9 cellular contexts compared by ENCODE assay signal in the genomic region with DNA sequence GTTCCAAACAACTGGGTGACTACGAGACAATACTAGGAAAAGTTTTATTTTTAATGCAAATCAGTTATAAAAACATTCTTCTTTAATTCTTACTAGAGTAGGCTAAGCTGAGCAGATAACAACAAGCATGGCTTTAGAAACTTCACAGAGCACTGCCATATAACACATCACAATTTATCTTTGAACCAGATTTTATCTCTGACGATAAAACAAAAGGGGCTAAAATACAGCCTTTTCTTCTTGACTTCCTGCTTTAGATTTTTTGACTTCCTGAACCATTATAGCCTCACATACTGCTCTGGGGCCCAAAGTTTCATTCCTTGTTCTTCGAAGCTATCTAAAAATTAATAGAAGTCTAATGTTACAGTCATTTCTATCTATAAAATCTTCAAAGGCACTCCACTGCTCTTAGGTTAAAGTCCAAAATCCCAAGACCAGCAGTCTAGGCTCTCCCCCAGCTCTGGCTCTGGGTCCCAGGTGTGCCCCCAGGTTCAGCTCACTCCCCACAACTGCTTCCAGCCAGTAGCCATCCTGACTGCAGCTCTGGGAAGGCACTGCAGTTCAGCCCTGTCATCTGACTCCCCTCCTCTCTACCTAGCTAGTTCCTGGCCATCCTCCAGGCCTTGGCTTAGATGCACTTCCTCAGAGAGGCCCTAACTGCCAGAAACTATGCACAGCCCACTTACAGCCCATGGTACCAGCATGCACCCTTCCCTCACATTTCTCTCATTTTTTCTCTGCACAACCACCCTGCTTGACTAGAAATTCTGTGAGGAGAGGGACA. TPM values are rescaled to one million over a fixed set of nuclear protein-coding genes. Genes with fewer than 3 reads are reported as not detected.
DNase-seq lines count a peak whose midpoint lies in the region; ATAC-seq and TF ChIP-seq lines count a peak whose summit lies in the region.
"Had no signal": no experiment of that assay in that cellular context is flagged by ENCODE, and none has a peak within 500 bp of the region (broad histone marks: within the 10 kb centered on the region; RNA-seq: fewer than 3 reads in every experiment).

No MANE protein-coding gene starts in this region.

- peaks cover 27% of the 10 kb centered on the region for H3K4me1 ChIP-seq in endodermal cell (ENCODE audit: control insufficient read depth, insufficient read depth, low read length)

- CTCF ChIA-PET in RWPE1 (lab: Yijun Ruan, JAX): interaction anchor here (0.6 to 2.0 kb wide), 2 partner anchors 9 to 56 kb away, joined by 4 to 6 read pairs; no protein-coding TSS in a partner anchor

- TF ChIP-seq CTCF in RWPE1 (conservative IDR thresholded peaks at IDR 0.05; ENCODE audit: low read depth) (no peak), endodermal cell (conservative IDR thresholded peaks at IDR 0.05) (no peak)

- H3K36me3 ChIP-seq in endodermal cell (ENCODE audit: control insufficient read depth, insufficient read depth, low read length): no peaks in the 10 kb centered on the region

- no peak overlapping the region for H3K9ac ChIP-seq in endodermal cell (ENCODE audit: extremely low read depth, low read length, poor library complexity, severe bottlenecking)

- H3K36me3 Mint-ChIP-seq in endodermal cell (ENCODE audit: low read depth): no peaks in the 10 kb centered on the region
- H3K36me3 Mint-ChIP-seq in stimulated activated effector memory CD8-positive, alpha-beta T cell treated with anti-CD3 and anti-CD28 coated beads, Interleukin-12 subunit alpha, Interleukin-12 subunit beta, amount 100 ng/mL, for 72 hours: peaks cover 42% of the 10 kb centered on the region

- H3K4me3 Mint-ChIP-seq in endodermal cell: no peak overlapping the region
- peak overlapping the region; percentile 73 for H3K4me3 Mint-ChIP-seq in stimulated activated effector memory CD8-positive, alpha-beta T cell treated with anti-CD3 and anti-CD28 coated beads, Interleukin-12 subunit alpha, Interleukin-12 subunit beta, amount 100 ng/mL, for 72 hours

- H3K27me3 ChIP-seq in endodermal cell (ENCODE audit: control insufficient read depth, insufficient read depth, low read length, poor library complexity, severe bottlenecking): peaks cover 9% of the 10 kb centered on the region

- H3K9me3 Mint-ChIP-seq in endodermal cell: no peaks in the 10 kb centered on the region
- no peaks in the 10 kb centered on the region for H3K9me3 Mint-ChIP-seq in stimulated activated effector memory CD8-positive, alpha-beta T cell treated with anti-CD3 and anti-CD28 coated beads, Interleukin-12 subunit alpha, Interleukin-12 subunit beta, amount 100 ng/mL, for 72 hours

- 0 out of 2 replicates have a peak overlapping the region, but pooled peaks have one; percentile 20 for H3K27ac ChIP-seq in RWPE1
- H3K27ac ChIP-seq in endodermal cell (ENCODE audit: low read depth, low read length): no peak overlapping the region

- peak overlapping the region; percentile 2 for H3K27ac Mint-ChIP-seq in endodermal cell
- peak overlapping the region; percentile 90 for H3K27ac Mint-ChIP-seq in stimulated activated effector memory CD8-positive, alpha-beta T cell treated with anti-CD3 and anti-CD28 coated beads, Interleukin-12 subunit alpha, Interleukin-12 subunit beta, amount 100 ng/mL, for 72 hours

- no peaks in the 10 kb centered on the region for H3K27me3 Mint-ChIP-seq in endodermal cell (ENCODE audit: insufficient read depth)

- WGBS in endodermal cell (ENCODE audit: insufficient coverage in 1 of 2, insufficient read length in 1 of 2), 2 experiments: 80 to 100% methylated on average over 2 of the region's 3 CpGs

- POLR2A ChIA-PET in RWPE1 (lab: Yijun Ruan, JAX; ENCODE audit: low non-redundant PET): no interaction called here

- no peak overlapping the region for H3K4me3 ChIP-seq in endodermal cell (ENCODE audit: low read length)

- DNase-seq in NOMO-1 treated with dmso at 0.1 percent for 144 hours (lab: John Stamatoyannopoulos, UW; ENCODE audit: unreplicated experiment): peak; percentile 14
- DNase-seq in NOMO-1 treated with DMSO at 0.1 percent for 48 hours (lab: John Stamatoyannopoulos, UW; ENCODE audit: unreplicated experiment): no peak
- no peak for DNase-seq in RWPE1 (ENCODE audit: low spot score)
- DNase-seq in endodermal cell: no peak
- no peak for DNase-seq in stimulated activated effector memory CD8-positive, alpha-beta T cell treated with anti-CD3 and anti-CD28 coated beads, Interleukin-12 subunit alpha, Interleukin-12 subunit beta, amount 100 ng/mL, for 72 hours (ENCODE audit: low spot score in 2 of 2)
- DNase-seq in GM03348 (ENCODE audit: low spot score): no peak
- no peak for DNase-seq in activated CD4-positive, CD25-positive, alpha-beta regulatory T cell (lab: John Stamatoyannopoulos, UW)

- peaks cover 37% of the 10 kb centered on the region for H3K4me1 Mint-ChIP-seq in endodermal cell
- H3K4me1 Mint-ChIP-seq in stimulated activated effector memory CD8-positive, alpha-beta T cell treated with anti-CD3 and anti-CD28 coated beads, Interleukin-12 subunit alpha, Interleukin-12 subunit beta, amount 100 ng/mL, for 72 hours: peaks cover 96% of the 10 kb centered on the region

- no peaks in the 10 kb centered on the region for H3K9me3 ChIP-seq in endodermal cell (ENCODE audit: control insufficient read depth, low read length)

- ATAC-seq in stimulated activated effector memory CD8-positive, alpha-beta T cell treated with anti-CD3 and anti-CD28 coated beads, Interleukin-12 subunit alpha, Interleukin-12 subunit beta, amount 100 ng/mL, for 72 hours: no peak
- no peak for ATAC-seq in HG02852 (IDR thresholded peaks at IDR 0.05; ENCODE audit: unreplicated experiment)

RNA-seq across cellular contexts. Expression of a gene that starts 25.7 kb away (rescaled TPM):
- total RNA-seq in endodermal cell: 10 to 100 TPM; 13.8 to 23.8 TPM
- polyA plus RNA-seq in endodermal cell (2013, experiment 1 of 2): 10.7 TPM
- 12.9 TPM for polyA plus RNA-seq in endodermal cell (2013, experiment 2 of 2)

RNA-seq across cellular contexts. Expression of a gene that starts 40.5 kb away (rescaled TPM):
- total RNA-seq in endodermal cell: not detected
- polyA plus RNA-seq in endodermal cell (2013, experiment 1 of 2): not detected
- polyA plus RNA-seq in endodermal cell (2013, experiment 2 of 2): not detected
- total RNA-seq: kidney epithelial cell had no signal
